ENCODE assay signal across 5 cellular contexts in genomic region chrX:41402556-41402955, GRCh38. TPM values are rescaled to one million over a fixed set of nuclear protein-coding genes. Genes with fewer than 3 reads are reported as not detected.
"Had no signal": no experiment of that assay in that cellular context is flagged by ENCODE, and none has a peak within 500 bp of the region (broad histone marks: within the 10 kb centered on the region; RNA-seq: fewer than 3 reads in every experiment).

No MANE protein-coding gene starts in this region.

RNA-seq across cellular contexts. Expression of gene NYX, which starts 44.6 kb away (rescaled TPM):
- total RNA-seq: HepG2, HT-29, HT1080, IMR-90 had no signal
- polyA plus RNA-seq: HepG2, IgD-negative memory B cell, IMR-90 had no signal
